Comparison of ENCODE assay signal across 11 cellular contexts in the genomic region with DNA sequence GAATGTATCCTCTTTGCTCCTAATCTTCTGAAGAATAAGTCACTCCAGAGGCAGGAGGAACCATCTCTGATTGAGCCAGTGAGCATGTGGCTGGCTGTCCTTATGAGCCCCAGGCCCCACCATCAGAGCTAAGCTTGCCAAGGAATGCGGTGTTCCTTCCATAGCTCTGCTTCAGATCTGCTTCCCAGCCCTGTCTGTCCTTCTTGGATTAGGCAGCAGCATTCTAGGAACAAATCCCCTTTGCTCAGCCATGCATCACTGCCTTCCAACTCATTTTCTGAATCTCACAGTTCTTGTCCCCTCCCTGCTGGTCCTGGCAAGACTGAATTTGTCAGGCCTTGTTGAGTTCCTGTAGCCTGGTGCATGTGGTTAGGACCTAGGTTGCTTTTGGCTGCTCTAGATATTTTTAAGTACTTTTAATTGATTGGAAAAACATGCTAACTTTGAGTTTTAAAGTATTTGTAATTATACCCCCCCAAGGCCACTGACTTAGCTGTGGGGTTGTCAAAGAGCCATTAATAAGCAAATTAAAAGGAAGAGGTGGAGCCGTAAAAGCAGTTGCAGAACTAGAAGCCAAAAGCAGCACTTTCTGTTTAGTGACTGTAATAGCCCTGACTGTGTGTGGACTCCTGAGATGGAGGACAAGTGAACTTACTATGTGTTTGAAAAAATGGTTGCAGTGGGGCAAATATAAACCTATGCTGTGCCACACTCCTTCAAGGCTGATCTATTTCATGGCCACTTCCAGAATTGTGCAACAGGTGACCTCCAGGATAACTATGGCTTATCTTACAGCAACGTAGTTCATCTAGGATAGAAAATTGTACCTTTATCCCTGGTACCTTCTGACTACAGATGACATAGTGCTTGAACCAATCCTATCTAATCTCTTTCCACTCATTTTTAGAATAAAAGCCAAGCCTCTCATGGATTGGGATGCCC.
DNase-seq lines count a peak whose midpoint lies in the region; ATAC-seq and TF ChIP-seq lines count a peak whose summit lies in the region.
"Had no signal": no experiment of that assay in that cellular context is flagged by ENCODE, and none has a peak within 500 bp of the region (broad histone marks: within the 10 kb centered on the region; RNA-seq: fewer than 3 reads in every experiment).

No MANE protein-coding gene starts in this region.

- no peak overlapping the region for H3K4ac ChIP-seq in mesendoderm (ENCODE audit: low read depth, low read length)

- intact Hi-C loops in Right ventricle myocardium inferior (cut with DNase I) = loop anchor here (5.0 to 10.0 kb wide), 2 partner anchors 50 to 137 kb away; no protein-coding TSS in a partner anchor
- intact Hi-C loops in MCF 10A (cut with micrococcal nuclease) = loop anchor here (10.0 kb wide), 1 partner anchor 57 kb away; the partner anchor contains the start of gene BACH1
- intact Hi-C loops in lower lobe of right lung (cut with DNase I) = no loop called here

- H3K4me1 ChIP-seq in right atrium auricular region (peaks cover 0 to 19% of the 10 kb centered on the region in 2 donors), lower lobe of right lung (peaks cover 43% of the 10 kb centered on the region), mesendoderm (ENCODE audit: control insufficient read depth, low read depth, low read length) (no peaks in the 10 kb centered on the region)

- no peak overlapping the region for H3K9ac ChIP-seq in mesendoderm (ENCODE audit: low read length)

- H2BK15ac ChIP-seq in mesendoderm (replicated peaks; ENCODE audit: low read depth) = no peak overlapping the region

- H2BK5ac ChIP-seq in mesendoderm (ENCODE audit: low read length) = no peak overlapping the region

- H3K27ac ChIP-seq in right atrium auricular region (no peak overlapping the region), lower lobe of right lung (peak overlapping the region; percentile 56), mesendoderm (ENCODE audit: low read depth, low read length) (no peak overlapping the region)
- H3K27ac ChIP-seq: A549, SJSA1 had no signal

- H3K79me1 ChIP-seq in mesendoderm (ENCODE audit: low read length) = no peaks in the 10 kb centered on the region

- H3K36me3 ChIP-seq in right atrium auricular region = no peaks in the 10 kb centered on the region
- no peaks in the 10 kb centered on the region for H3K36me3 ChIP-seq in lower lobe of right lung
- H3K36me3 ChIP-seq in mesendoderm (ENCODE audit: control insufficient read depth, insufficient read depth, low read length) = no peaks in the 10 kb centered on the region
- H3K36me3 ChIP-seq: SJSA1 had no signal

- H3K27ac Mint-ChIP-seq in MCF 10A (ENCODE audit: low read depth, unreplicated experiment) = peak overlapping the region; percentile 64
- no peak overlapping the region for H3K27ac Mint-ChIP-seq in activated T-helper 17 cell treated with anti-CD3 and anti-CD28 coated beads, Interleukin-2, amount 50 U/mL, for 72 hours

- CTCF ChIA-PET in MCF 10A (lab: Yijun Ruan, JAX) = no interaction called here

- TF ChIP-seq CTCF in right atrium auricular region (IDR thresholded peaks at IDR 0.05) = no peak
- TF ChIP-seq CTCF in MCF 10A (IDR thresholded peaks at IDR 0.05; ENCODE audit: unreplicated experiment) = no peak
- TF ChIP-seq CTCF in lower lobe of right lung (IDR thresholded peaks at IDR 0.05) = no peak

- no peaks in the 10 kb centered on the region for H3K36me3 Mint-ChIP-seq in MCF 10A (ENCODE audit: insufficient read depth, unreplicated experiment)
- no peaks in the 10 kb centered on the region for H3K36me3 Mint-ChIP-seq in activated T-helper 17 cell treated with anti-CD3 and anti-CD28 coated beads, Interleukin-2, amount 50 U/mL, for 72 hours (ENCODE audit: low read depth)

- no peaks in the 10 kb centered on the region for H3K9me3 Mint-ChIP-seq in MCF 10A (ENCODE audit: unreplicated experiment)
- no peaks in the 10 kb centered on the region for H3K9me3 Mint-ChIP-seq in activated T-helper 17 cell treated with anti-CD3 and anti-CD28 coated beads, Interleukin-2, amount 50 U/mL, for 72 hours

- H3K56ac ChIP-seq in mesendoderm (ENCODE audit: low read length) = no peak overlapping the region

- POLR2A ChIA-PET in MCF 10A (lab: Yijun Ruan, JAX) = interaction anchor here (2.6 to 8.2 kb wide), 2 partner anchors 20 to 22 kb away, joined by 8 to 115 read pairs; no protein-coding TSS in a partner anchor

- no peak overlapping the region for H4K8ac ChIP-seq in mesendoderm (ENCODE audit: low read depth, low read length)

- H3K27me3 ChIP-seq in right atrium auricular region = no peaks in the 10 kb centered on the region
- H3K27me3 ChIP-seq in lower lobe of right lung (ENCODE audit: low read depth) = no peaks in the 10 kb centered on the region
- no peaks in the 10 kb centered on the region for H3K27me3 ChIP-seq in mesendoderm (ENCODE audit: insufficient read depth, low read length, poor library complexity)
- H3K27me3 ChIP-seq: SJSA1 had no signal

- no peaks in the 10 kb centered on the region for H3K79me2 ChIP-seq in mesendoderm (ENCODE audit: control insufficient read depth, insufficient read depth, low read length)

- H3K4me2 ChIP-seq in mesendoderm (ENCODE audit: low read length) = no peak overlapping the region
- H3K4me2 ChIP-seq: A549 had no signal

- no peaks in the 10 kb centered on the region for H3K9me3 ChIP-seq in right atrium auricular region
- H3K9me3 ChIP-seq in lower lobe of right lung = no peaks in the 10 kb centered on the region
- H3K9me3 ChIP-seq: A549 had no signal

- no peak overlapping the region for H2AK5ac ChIP-seq in mesendoderm (ENCODE audit: low read length)

- DNase-seq in Right ventricle myocardium inferior (ENCODE audit: missing footprints) (no peak), right atrium auricular region (ENCODE audit: low spot score) (no peak), MCF 10A (ENCODE audit: unreplicated experiment) (no peak), lower lobe of right lung (no peak), mesendoderm (no peak), NK-92 (lab: John Stamatoyannopoulos, UW; ENCODE audit: unreplicated experiment) (no peak)
- DNase-seq: stimulated activated CD4-positive, alpha-beta T cell treated with anti-CD3 and anti-CD28 coated beads, Interleukin-2, amount 100 ng/mL, for 24 hours had no signal

- H3K4me3 ChIP-seq in right atrium auricular region (no peak overlapping the region), lower lobe of right lung (no peak overlapping the region), mesendoderm (ENCODE audit: low read length) (no peak overlapping the region)
- H3K4me3 ChIP-seq: A549, SJSA1 had no signal

- H4K5ac ChIP-seq in mesendoderm (ENCODE audit: low read length) = no peak overlapping the region

- H3K4me3 Mint-ChIP-seq in MCF 10A (ENCODE audit: unreplicated experiment) = no peak overlapping the region
- no peak overlapping the region for H3K4me3 Mint-ChIP-seq in activated T-helper 17 cell treated with anti-CD3 and anti-CD28 coated beads, Interleukin-2, amount 50 U/mL, for 72 hours

- no peak overlapping the region for H3K23ac ChIP-seq in mesendoderm (ENCODE audit: low read length)

- peaks cover 34% of the 10 kb centered on the region for H3K4me1 Mint-ChIP-seq in MCF 10A (ENCODE audit: insufficient read depth, unreplicated experiment)
- H3K4me1 Mint-ChIP-seq in activated T-helper 17 cell treated with anti-CD3 and anti-CD28 coated beads, Interleukin-2, amount 50 U/mL, for 72 hours = peaks cover 31% of the 10 kb centered on the region

- H2BK120ac ChIP-seq in mesendoderm (ENCODE audit: low read depth, low read length) = no peak overlapping the region

- ATAC-seq in Right ventricle myocardium inferior (peak; percentile 53), lower lobe of right lung (peak in 1 of 2 donors; percentile 40), HG03565 (IDR thresholded peaks at IDR 0.05; ENCODE audit: unreplicated experiment) (no peak)
- no peak for ATAC-seq in activated T-helper 17 cell treated with anti-CD3 and anti-CD28 coated beads, Interleukin-2, amount 50 U/mL, for 72 hours (replicated peaks)
- ATAC-seq: A549 had no signal

- BruUV-seq in MCF 10A (replicated peaks; lab: Mats Ljungman, UMichigan) = no TSS peak

- no peak overlapping the region for H3K18ac ChIP-seq in mesendoderm (ENCODE audit: low read length)

- H3K27me3 Mint-ChIP-seq in MCF 10A (ENCODE audit: insufficient read depth, unreplicated experiment) = no peaks in the 10 kb centered on the region
- H3K27me3 Mint-ChIP-seq in activated T-helper 17 cell treated with anti-CD3 and anti-CD28 coated beads, Interleukin-2, amount 50 U/mL, for 72 hours = peaks cover 17% of the 10 kb centered on the region

- no CpG with 5 or more reads among the region's 3 CpGs for WGBS in mesendoderm (ENCODE audit: extremely low coverage, insufficient coverage, low lambda C conversion rate)
